In the genomic region with DNA sequence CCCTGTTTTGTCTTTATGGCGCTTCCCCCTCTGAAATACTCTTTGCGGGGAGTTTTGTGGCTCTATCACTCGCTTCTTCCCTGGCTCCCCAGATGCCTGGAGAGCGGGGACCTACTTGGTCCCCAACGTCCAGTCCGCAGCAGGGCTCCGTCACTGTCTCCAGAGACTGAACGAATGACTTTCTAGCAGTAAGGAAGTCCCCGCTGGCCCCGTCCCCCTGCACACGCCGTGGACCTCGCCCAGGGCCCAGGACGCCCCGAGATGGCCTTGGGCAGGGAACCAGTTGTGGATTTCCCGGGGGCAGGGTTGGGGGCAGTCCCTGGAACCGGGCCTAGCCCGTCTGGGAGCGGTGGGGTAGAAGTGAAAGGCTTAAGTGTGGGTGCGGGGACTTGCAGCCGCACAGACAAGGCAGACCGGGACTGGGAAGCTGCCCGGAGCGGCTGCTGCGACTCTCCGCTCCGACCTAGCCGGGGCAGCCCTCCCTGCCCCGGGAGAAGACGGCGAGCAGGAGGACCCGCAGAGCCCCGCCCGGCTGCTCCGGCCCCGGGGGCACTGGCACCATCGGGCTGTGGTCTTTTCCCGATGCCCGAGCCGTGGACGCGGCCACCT, we compare ENCODE assay signal across 8 cellular contexts. TPM values are rescaled to one million over a fixed set of nuclear protein-coding genes. Genes with fewer than 3 reads are reported as not detected.
DNase-seq lines count a peak whose midpoint lies in the region; ATAC-seq and TF ChIP-seq lines count a peak whose summit lies in the region.

No MANE protein-coding gene starts in this region.

- TF ChIP-seq CTCF in OCI-LY3 (IDR thresholded peaks at IDR 0.05; ENCODE audit: low read depth, low read length) = no peak
- no peak for TF ChIP-seq CTCF in prostate gland (IDR thresholded peaks at IDR 0.05)

- H3K9me3 ChIP-seq in OCI-LY3 (ENCODE audit: insufficient read depth, low read length) (no peaks in the 10 kb centered on the region), prostate gland (no peaks in the 10 kb centered on the region)

- H4K20me1 ChIP-seq in OCI-LY3 (ENCODE audit: insufficient read depth, low read length) = no peaks in the 10 kb centered on the region

- H3K9me3 Mint-ChIP-seq in activated naive CD8-positive, alpha-beta T cell treated with anti-CD3 and anti-CD28 coated beads, Interleukin-2, amount 10 ng/mL, durations not matched to agents 7 days and 5 days = no peaks in the 10 kb centered on the region

- H3K36me3 ChIP-seq in ACC112 (ENCODE audit: insufficient read depth, low read length) (no peaks in the 10 kb centered on the region), OCI-LY3 (replicated peaks; ENCODE audit: low read depth, low read length) (no peaks in the 10 kb centered on the region), prostate gland (no peaks in the 10 kb centered on the region)

- peaks cover 63% of the 10 kb centered on the region for H3K27me3 Mint-ChIP-seq in activated naive CD8-positive, alpha-beta T cell treated with anti-CD3 and anti-CD28 coated beads, Interleukin-2, amount 10 ng/mL, durations not matched to agents 7 days and 5 days

- peak overlapping the region; percentile 78 for H2AFZ ChIP-seq in ACC112 (ENCODE audit: low read length, unreplicated experiment)
- peak overlapping the region; percentile 42 for H2AFZ ChIP-seq in OCI-LY3 (ENCODE audit: low read depth, low read length)

- H3K4me1 Mint-ChIP-seq in activated naive CD8-positive, alpha-beta T cell treated with anti-CD3 and anti-CD28 coated beads, Interleukin-2, amount 10 ng/mL, durations not matched to agents 7 days and 5 days = peaks cover 19% of the 10 kb centered on the region

- H3K4me1 ChIP-seq in ACC112 (ENCODE audit: control insufficient read depth, insufficient read depth, low read length, unreplicated experiment) = peaks cover 15% of the 10 kb centered on the region
- H3K4me1 ChIP-seq in OCI-LY3 (ENCODE audit: low read length) = peaks cover 9% of the 10 kb centered on the region
- H3K4me1 ChIP-seq in prostate gland (replicated peaks) = no peaks in the 10 kb centered on the region

- H3K27ac ChIP-seq in ACC112 (ENCODE audit: low read depth, low read length) = no peak overlapping the region
- peak overlapping the region; percentile 79 for H3K27ac ChIP-seq in OCI-LY3 (ENCODE audit: low read length)
- H3K27ac ChIP-seq in prostate gland = peak overlapping the region; percentile 76 to 81

- no peaks in the 10 kb centered on the region for H3K36me3 Mint-ChIP-seq in activated naive CD8-positive, alpha-beta T cell treated with anti-CD3 and anti-CD28 coated beads, Interleukin-2, amount 10 ng/mL, durations not matched to agents 7 days and 5 days

- H3K4me2 ChIP-seq in OCI-LY3 (ENCODE audit: low read length) = peak overlapping the region; percentile 71

- H3K4me3 Mint-ChIP-seq in activated naive CD8-positive, alpha-beta T cell treated with anti-CD3 and anti-CD28 coated beads, Interleukin-2, amount 10 ng/mL, durations not matched to agents 7 days and 5 days = peak overlapping the region; percentile 76

- H3K27ac Mint-ChIP-seq in activated naive CD8-positive, alpha-beta T cell treated with anti-CD3 and anti-CD28 coated beads, Interleukin-2, amount 10 ng/mL, durations not matched to agents 7 days and 5 days = no peak overlapping the region

- peak overlapping the region; percentile 82 for H3K9ac ChIP-seq in OCI-LY3 (ENCODE audit: low read length)

- H3K4me3 ChIP-seq in ACC112 (ENCODE audit: low read depth, low read length) = peak overlapping the region; percentile 87
- H3K4me3 ChIP-seq in OCI-LY3 (ENCODE audit: low read length) = peak overlapping the region; percentile 99
- H3K4me3 ChIP-seq in prostate gland = peak overlapping the region; percentile 58 to 61

- intact Hi-C loops in left cardiac atrium (cut with DNase I) = loop anchor here (2.0 to 10.0 kb wide), 9 partner anchors 46 to 1836 kb away; no protein-coding TSS in a partner anchor
- intact Hi-C loops in prostate gland (cut with DNase I) = loop anchor here (1.0 to 10.0 kb wide), 6 partner anchors 131 to 1838 kb away; no protein-coding TSS in a partner anchor

- ATAC-seq in GM18520 (IDR thresholded peaks at IDR 0.05; ENCODE audit: unreplicated experiment) (peak; percentile 10), HG03025 (IDR thresholded peaks at IDR 0.05; ENCODE audit: low FRiP score, unreplicated experiment) (peak; percentile 28), left cardiac atrium (peak; percentile 44 to 55)
- peak; percentile 19 for ATAC-seq in activated naive CD8-positive, alpha-beta T cell treated with anti-CD3 and anti-CD28 coated beads, Interleukin-2, amount 10 ng/mL, durations not matched to agents 7 days and 5 days (ENCODE audit: low read depth)

- no peaks in the 10 kb centered on the region for H3K79me2 ChIP-seq in ACC112 (ENCODE audit: control insufficient read depth, insufficient read depth, low read length, unreplicated experiment)
- peaks cover 8% of the 10 kb centered on the region; the same call in 1 of the 2 replicates for H3K79me2 ChIP-seq in OCI-LY3 (ENCODE audit: low read length)

- TF ChIP-seq POLR2A in prostate gland (IDR thresholded peaks at IDR 0.05) = no peak

- POLR2A ChIA-PET in activated naive CD8-positive, alpha-beta T cell treated with anti-CD3 and anti-CD28 coated beads, Interleukin-2, amount 10 ng/mL, durations not matched to agents 7 days and 5 days (lab: Charles Lee) = interaction anchor here (1.0 kb wide), 1 partner anchor 55 kb away, joined by 3 read pairs; no protein-coding TSS in a partner anchor

- peak; percentile 45 for DNase-seq in activated naive CD8-positive, alpha-beta T cell treated with anti-CD3 and anti-CD28 coated beads, Interleukin-2, amount 10 ng/mL, durations not matched to agents 7 days and 5 days
- DNase-seq in left cardiac atrium (no peak), prostate gland (ENCODE audit: low spot score) (peak; percentile 35), DMS153 (lab: John Stamatoyannopoulos, UW) (no peak)

- peaks cover 8% of the 10 kb centered on the region; the same call in 1 of the 2 replicates for H3K27me3 ChIP-seq in ACC112 (ENCODE audit: insufficient read depth, low read length)
- H3K27me3 ChIP-seq in OCI-LY3 (ENCODE audit: low read depth, low read length) = no peaks in the 10 kb centered on the region
- H3K27me3 ChIP-seq in prostate gland (replicated peaks; ENCODE audit: insufficient read depth) = no peaks in the 10 kb centered on the region

- under 1% methylated on average over 37 of the region's 42 CpGs for WGBS in prostate gland

RNA-seq across cellular contexts. Expression of gene EPHA4, which starts 0.8 kb away (rescaled TPM):
- 10 to 100 TPM; 32.8 to 36.4 TPM for total RNA-seq in activated naive CD8-positive, alpha-beta T cell treated with anti-CD3 and anti-CD28 coated beads, Interleukin-2, amount 10 ng/mL, durations not matched to agents 7 days and 5 days
- 10 to 100 TPM; 55.8 to 84.1 TPM for total RNA-seq in left cardiac atrium
- 10 to 100 TPM; 12.0 to 88.8 TPM for total RNA-seq in prostate gland

Comparison
In these comparisons a context has a peak if more than half of its experiments do, and no peak if none do; other contexts are left out.
1. DNase-seq: peak in activated naive CD8-positive, alpha-beta T cell treated with anti-CD3 and anti-CD28 coated beads, Interleukin-2, amount 10 ng/mL, durations not matched to agents 7 days and 5 days (single experiment) and prostate gland (single experiment); none in left cardiac atrium (single experiment) and DMS153 (single experiment).
2. Peak in every context shown above with its lines, with median percentiles within 50 percentile points of each other: H3K4me3 ChIP-seq and ATAC-seq.